ENCODE assay signal across 2 cellular contexts in the genomic region with DNA sequence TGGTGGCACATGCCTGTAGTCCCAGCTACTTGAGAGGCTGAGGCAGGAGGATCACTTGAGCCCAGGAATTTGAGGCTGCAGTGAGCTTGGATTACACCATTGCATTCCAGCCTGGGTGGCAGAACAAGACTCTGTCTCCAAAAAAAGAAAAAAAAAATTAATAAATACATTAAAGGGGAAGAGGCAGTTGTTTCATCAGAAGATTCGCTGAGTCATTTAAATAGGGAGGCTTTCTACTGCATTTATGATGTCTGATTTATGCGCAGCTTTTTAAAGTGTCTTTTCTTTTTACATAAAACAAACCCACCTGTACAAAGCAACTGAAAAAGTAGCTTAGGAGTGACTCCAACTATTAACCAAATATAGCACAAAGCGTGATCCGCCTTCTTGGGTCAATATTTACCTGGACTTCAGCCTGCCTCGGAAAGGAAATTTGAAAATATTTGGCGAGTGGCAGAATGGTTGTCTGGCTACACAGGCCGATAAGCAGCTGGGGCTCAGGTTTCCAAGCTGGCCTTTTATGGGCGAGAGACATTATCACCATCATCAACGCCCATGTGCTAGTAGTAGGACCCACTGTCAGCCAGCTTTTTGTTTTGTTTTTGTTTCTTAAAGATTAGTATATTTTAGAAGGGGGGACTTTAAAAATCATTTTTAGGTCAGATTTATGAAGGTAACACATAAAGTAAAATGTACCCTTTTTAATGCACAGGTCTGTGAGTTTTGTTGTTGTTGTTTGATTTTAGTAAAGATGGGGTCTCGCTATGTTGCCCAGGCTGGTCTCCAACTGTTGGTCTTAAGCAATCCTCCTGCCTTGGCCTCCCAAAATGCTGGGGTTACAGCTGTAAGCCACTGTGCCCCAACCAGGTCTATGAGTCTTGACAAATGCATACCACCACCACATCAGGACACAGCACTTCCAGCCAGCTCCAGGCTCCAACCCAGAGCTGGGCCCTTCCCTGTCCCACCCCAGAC.
TF ChIP-seq lines count a peak whose summit lies in the region.

No MANE protein-coding gene starts in this region.

TF ChIP-seq in HEK293, 187 proteins besides CTCF, POLR2A, EP300 and RAD21 (continued from another document and continues in another):
- peak; percentile 94 for TF ChIP-seq PRDM10 (tag by site-specific recombination; IDR thresholded peaks at IDR 0.05)
- TF ChIP-seq ZNF280C (tag by site-specific recombination; IDR thresholded peaks at IDR 0.05): no peak
- no peak for TF ChIP-seq ZNF658 (tag by site-specific recombination; IDR thresholded peaks at IDR 0.05)
- TF ChIP-seq ZNF146 (tag by site-specific recombination; IDR thresholded peaks at IDR 0.05): no peak
- TF ChIP-seq ZNF239 (tag by site-specific recombination; IDR thresholded peaks at IDR 0.05): no peak
- TF ChIP-seq ZNF157 (tag by site-specific recombination; IDR thresholded peaks at IDR 0.05): no peak
- TF ChIP-seq ZSCAN18 (tag by site-specific recombination; IDR thresholded peaks at IDR 0.05): no peak
- TF ChIP-seq ZNF600 (tag by site-specific recombination; IDR thresholded peaks at IDR 0.05): peak; percentile 67
- TF ChIP-seq ZNF324 (tag by site-specific recombination; IDR thresholded peaks at IDR 0.05): no peak
- TF ChIP-seq ZNF449 (tag by site-specific recombination; IDR thresholded peaks at IDR 0.05): peak; percentile 31; the same call in 1 of the 2 replicates
- TF ChIP-seq ZNF37A (tag by site-specific recombination; IDR thresholded peaks at IDR 0.05): no peak

TF ChIP-seq in K562, 482 proteins besides CTCF, POLR2A, EP300 and RAD21 (continued from another document and continues in another):
- TF ChIP-seq, protein P1, sequence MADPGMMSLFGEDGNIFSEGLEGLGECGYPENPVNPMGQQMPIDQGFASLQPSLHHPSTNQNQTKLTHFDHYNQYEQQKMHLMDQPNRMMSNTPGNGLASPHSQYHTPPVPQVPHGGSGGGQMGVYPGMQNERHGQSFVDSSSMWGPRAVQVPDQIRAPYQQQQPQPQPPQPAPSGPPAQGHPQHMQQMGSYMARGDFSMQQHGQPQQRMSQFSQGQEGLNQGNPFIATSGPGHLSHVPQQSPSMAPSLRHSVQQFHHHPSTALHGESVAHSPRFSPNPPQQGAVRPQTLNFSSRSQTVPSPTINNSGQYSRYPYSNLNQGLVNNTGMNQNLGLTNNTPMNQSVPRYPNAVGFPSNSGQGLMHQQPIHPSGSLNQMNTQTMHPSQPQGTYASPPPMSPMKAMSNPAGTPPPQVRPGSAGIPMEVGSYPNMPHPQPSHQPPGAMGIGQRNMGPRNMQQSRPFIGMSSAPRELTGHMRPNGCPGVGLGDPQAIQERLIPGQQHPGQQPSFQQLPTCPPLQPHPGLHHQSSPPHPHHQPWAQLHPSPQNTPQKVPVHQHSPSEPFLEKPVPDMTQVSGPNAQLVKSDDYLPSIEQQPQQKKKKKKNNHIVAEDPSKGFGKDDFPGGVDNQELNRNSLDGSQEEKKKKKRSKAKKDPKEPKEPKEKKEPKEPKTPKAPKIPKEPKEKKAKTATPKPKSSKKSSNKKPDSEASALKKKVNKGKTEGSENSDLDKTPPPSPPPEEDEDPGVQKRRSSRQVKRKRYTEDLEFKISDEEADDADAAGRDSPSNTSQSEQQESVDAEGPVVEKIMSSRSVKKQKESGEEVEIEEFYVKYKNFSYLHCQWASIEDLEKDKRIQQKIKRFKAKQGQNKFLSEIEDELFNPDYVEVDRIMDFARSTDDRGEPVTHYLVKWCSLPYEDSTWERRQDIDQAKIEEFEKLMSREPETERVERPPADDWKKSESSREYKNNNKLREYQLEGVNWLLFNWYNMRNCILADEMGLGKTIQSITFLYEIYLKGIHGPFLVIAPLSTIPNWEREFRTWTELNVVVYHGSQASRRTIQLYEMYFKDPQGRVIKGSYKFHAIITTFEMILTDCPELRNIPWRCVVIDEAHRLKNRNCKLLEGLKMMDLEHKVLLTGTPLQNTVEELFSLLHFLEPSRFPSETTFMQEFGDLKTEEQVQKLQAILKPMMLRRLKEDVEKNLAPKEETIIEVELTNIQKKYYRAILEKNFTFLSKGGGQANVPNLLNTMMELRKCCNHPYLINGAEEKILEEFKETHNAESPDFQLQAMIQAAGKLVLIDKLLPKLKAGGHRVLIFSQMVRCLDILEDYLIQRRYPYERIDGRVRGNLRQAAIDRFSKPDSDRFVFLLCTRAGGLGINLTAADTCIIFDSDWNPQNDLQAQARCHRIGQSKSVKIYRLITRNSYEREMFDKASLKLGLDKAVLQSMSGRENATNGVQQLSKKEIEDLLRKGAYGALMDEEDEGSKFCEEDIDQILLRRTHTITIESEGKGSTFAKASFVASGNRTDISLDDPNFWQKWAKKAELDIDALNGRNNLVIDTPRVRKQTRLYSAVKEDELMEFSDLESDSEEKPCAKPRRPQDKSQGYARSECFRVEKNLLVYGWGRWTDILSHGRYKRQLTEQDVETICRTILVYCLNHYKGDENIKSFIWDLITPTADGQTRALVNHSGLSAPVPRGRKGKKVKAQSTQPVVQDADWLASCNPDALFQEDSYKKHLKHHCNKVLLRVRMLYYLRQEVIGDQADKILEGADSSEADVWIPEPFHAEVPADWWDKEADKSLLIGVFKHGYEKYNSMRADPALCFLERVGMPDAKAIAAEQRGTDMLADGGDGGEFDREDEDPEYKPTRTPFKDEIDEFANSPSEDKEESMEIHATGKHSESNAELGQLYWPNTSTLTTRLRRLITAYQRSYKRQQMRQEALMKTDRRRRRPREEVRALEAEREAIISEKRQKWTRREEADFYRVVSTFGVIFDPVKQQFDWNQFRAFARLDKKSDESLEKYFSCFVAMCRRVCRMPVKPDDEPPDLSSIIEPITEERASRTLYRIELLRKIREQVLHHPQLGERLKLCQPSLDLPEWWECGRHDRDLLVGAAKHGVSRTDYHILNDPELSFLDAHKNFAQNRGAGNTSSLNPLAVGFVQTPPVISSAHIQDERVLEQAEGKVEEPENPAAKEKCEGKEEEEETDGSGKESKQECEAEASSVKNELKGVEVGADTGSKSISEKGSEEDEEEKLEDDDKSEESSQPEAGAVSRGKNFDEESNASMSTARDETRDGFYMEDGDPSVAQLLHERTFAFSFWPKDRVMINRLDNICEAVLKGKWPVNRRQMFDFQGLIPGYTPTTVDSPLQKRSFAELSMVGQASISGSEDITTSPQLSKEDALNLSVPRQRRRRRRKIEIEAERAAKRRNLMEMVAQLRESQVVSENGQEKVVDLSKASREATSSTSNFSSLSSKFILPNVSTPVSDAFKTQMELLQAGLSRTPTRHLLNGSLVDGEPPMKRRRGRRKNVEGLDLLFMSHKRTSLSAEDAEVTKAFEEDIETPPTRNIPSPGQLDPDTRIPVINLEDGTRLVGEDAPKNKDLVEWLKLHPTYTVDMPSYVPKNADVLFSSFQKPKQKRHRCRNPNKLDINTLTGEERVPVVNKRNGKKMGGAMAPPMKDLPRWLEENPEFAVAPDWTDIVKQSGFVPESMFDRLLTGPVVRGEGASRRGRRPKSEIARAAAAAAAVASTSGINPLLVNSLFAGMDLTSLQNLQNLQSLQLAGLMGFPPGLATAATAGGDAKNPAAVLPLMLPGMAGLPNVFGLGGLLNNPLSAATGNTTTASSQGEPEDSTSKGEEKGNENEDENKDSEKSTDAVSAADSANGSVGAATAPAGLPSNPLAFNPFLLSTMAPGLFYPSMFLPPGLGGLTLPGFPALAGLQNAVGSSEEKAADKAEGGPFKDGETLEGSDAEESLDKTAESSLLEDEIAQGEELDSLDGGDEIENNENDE (IDR thresholded peaks at IDR 0.05; ENCODE audit: low read depth, low read length): no peak
- TF ChIP-seq NBN (IDR thresholded peaks at IDR 0.05; ENCODE audit: low read depth) (no peak), ZNF175 (CRISPR knock-in tag; IDR thresholded peaks at IDR 0.05; ENCODE audit: low read depth) (no peak), RBM17 (IDR thresholded peaks at IDR 0.05; ENCODE audit: borderline replicate concordance, low read depth, low read length) (no peak), HEY1 (CRISPR knock-in tag; IDR thresholded peaks at IDR 0.05; ENCODE audit: borderline replicate concordance) (no peak), NFE2 (IDR thresholded peaks at IDR 0.05; ENCODE audit: low read depth) (peak; percentile 74), ZNF174 (CRISPR knock-in tag; IDR thresholded peaks at IDR 0.05) (no peak), NR1H2 (CRISPR knock-in tag; IDR thresholded peaks at IDR 0.05) (no peak), KDM1A (IDR thresholded peaks at IDR 0.05) (0 out of 4 replicates have a peak, but pooled peaks of 1 of the 2 experiments have one; percentile 6), POU5F1 (IDR thresholded peaks at IDR 0.05; ENCODE audit: borderline replicate concordance, low read depth, low read length, partially characterized antibody) (no peak), ZBTB43 (CRISPR knock-in tag; IDR thresholded peaks at IDR 0.05) (no peak), ZNF121 (CRISPR knock-in tag; conservative IDR thresholded peaks at IDR 0.05) (peak; percentile 75), ELF4 (CRISPR knock-in tag; IDR thresholded peaks at IDR 0.05) (no peak), PCBP1 (IDR thresholded peaks at IDR 0.05; ENCODE audit: low read depth, low read length, poor library complexity, severe bottlenecking) (no peak), ZNF318 (IDR thresholded peaks at IDR 0.05; ENCODE audit: borderline replicate concordance in 1 of 2, low read depth in 1 of 2) (no peak)
- TF ChIP-seq, protein P2, sequence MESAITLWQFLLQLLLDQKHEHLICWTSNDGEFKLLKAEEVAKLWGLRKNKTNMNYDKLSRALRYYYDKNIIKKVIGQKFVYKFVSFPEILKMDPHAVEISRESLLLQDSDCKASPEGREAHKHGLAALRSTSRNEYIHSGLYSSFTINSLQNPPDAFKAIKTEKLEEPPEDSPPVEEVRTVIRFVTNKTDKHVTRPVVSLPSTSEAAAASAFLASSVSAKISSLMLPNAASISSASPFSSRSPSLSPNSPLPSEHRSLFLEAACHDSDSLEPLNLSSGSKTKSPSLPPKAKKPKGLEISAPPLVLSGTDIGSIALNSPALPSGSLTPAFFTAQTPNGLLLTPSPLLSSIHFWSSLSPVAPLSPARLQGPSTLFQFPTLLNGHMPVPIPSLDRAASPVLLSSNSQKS (CRISPR knock-in tag; IDR thresholded peaks at IDR 0.05): no peak
- TF ChIP-seq, protein P3, sequence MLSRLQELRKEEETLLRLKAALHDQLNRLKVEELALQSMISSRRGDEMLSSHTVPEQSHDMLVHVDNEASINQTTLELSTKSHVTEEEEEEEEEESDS (CRISPR knock-in tag; IDR thresholded peaks at IDR 0.05): no peak
- TF ChIP-seq, protein P4, sequence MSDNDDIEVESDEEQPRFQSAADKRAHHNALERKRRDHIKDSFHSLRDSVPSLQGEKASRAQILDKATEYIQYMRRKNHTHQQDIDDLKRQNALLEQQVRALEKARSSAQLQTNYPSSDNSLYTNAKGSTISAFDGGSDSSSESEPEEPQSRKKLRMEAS (CRISPR knock-in tag; IDR thresholded peaks at IDR 0.05): no peak
